In genomic region chr5:139560752-139561654, GRCh38 we compare ENCODE assay signal across 8 cellular contexts. TPM values are rescaled to one million over a fixed set of nuclear protein-coding genes. Genes with fewer than 3 reads are reported as not detected.
DNase-seq lines count a peak whose midpoint lies in the region; ATAC-seq and TF ChIP-seq lines count a peak whose summit lies in the region.

UBE2D2 (plus strand) TSS chr5:139561339; CDS start chr5:139561792, 453 bp downstream.

- peak within 1 kb of the TSS; percentile 98 for H3K4me3 Mint-ChIP-seq in neural progenitor cell

- peaks cover 19% of the 10 kb centered on the region for H3K36me3 Mint-ChIP-seq in neural progenitor cell

- peaks cover 31% of the 10 kb centered on the region for H3K4me1 Mint-ChIP-seq in neural progenitor cell

- H3K9me3 ChIP-seq in SJSA1 (replicated peaks): no peaks in the 10 kb centered on the region
- no peaks in the 10 kb centered on the region for H3K9me3 ChIP-seq in neural progenitor cell (ENCODE audit: low read depth)
- no peaks in the 10 kb centered on the region for H3K9me3 ChIP-seq in stomach smooth muscle (ENCODE audit: control insufficient read depth in 2 of 2, low read length in 2 of 2)

- no peak for TF ChIP-seq CTCF in foreskin keratinocyte (conservative IDR thresholded peaks at IDR 0.05)
- no peak for TF ChIP-seq CTCF in neural progenitor cell (IDR thresholded peaks at IDR 0.05)

- POLR2A ChIA-PET in HEK293T (lab: Yijun Ruan, JAX): interaction anchor here (0.6 to 3.3 kb wide), 28 partner anchors 9 to 268 kb away, joined by 3 to 28 read pairs (median 4); partner anchors contain the start of genes DNAJC18, PAIP2 and STING1

- H3F3A ChIP-seq in neural progenitor cell (ENCODE audit: low read depth): peaks cover 16% of the 10 kb centered on the region

- peaks cover 48% of the 10 kb centered on the region for H3K79me2 ChIP-seq in neural progenitor cell (ENCODE audit: low read depth)

- peaks cover 15% of the 10 kb centered on the region for H3K4me1 ChIP-seq in SJSA1 (replicated peaks)
- H3K4me1 ChIP-seq in foreskin keratinocyte: peaks cover 6% of the 10 kb centered on the region
- peaks cover 12% of the 10 kb centered on the region for H3K4me1 ChIP-seq in neural progenitor cell
- peaks cover 13% of the 10 kb centered on the region for H3K4me1 ChIP-seq in stomach smooth muscle (ENCODE audit: control insufficient read depth, insufficient read depth, low read length)

- H3K27me3 Mint-ChIP-seq in neural progenitor cell (ENCODE audit: insufficient read depth, low read depth): peaks cover 2% of the 10 kb centered on the region

- H3K4me3 ChIP-seq in SJSA1: peak within 1 kb of the TSS; percentile 79
- H3K4me3 ChIP-seq in neural progenitor cell: peak within 1 kb of the TSS; percentile 92
- H3K4me3 ChIP-seq in stomach smooth muscle (ENCODE audit: low read length in 2 of 2): peak within 1 kb of the TSS; percentile 87 to 94

- H3K36me3 ChIP-seq in SJSA1: peaks cover 41% of the 10 kb centered on the region
- H3K36me3 ChIP-seq in neural progenitor cell: peaks cover 4% of the 10 kb centered on the region
- no peaks in the 10 kb centered on the region for H3K36me3 ChIP-seq in stomach smooth muscle (ENCODE audit: control insufficient read depth in 2 of 2, insufficient read depth in 2 of 2, low read length in 2 of 2)

- CTCF ChIA-PET in HEK293T (lab: Yijun Ruan, JAX): interaction anchor here (0.6 to 0.9 kb wide), 3 partner anchors 13 to 78 kb away, joined by 3 read pairs; no protein-coding TSS in a partner anchor

- H3K9ac ChIP-seq in neural progenitor cell (peak within 1 kb of the TSS; percentile 90), stomach smooth muscle (ENCODE audit: low read length in 2 of 2) (peak within 1 kb of the TSS; percentile 95)

- H3K27ac ChIP-seq in SJSA1: peak within 1 kb of the TSS; percentile 70
- H3K27ac ChIP-seq in foreskin keratinocyte: peak within 1 kb of the TSS; percentile 82
- peak within 1 kb of the TSS; percentile 96 for H3K27ac ChIP-seq in neural progenitor cell
- peak within 1 kb of the TSS; percentile 83 for H3K27ac ChIP-seq in stomach smooth muscle (ENCODE audit: low read length)

- H3K27me3 ChIP-seq in SJSA1 (replicated peaks): no peaks in the 10 kb centered on the region
- no peaks in the 10 kb centered on the region for H3K27me3 ChIP-seq in foreskin keratinocyte
- H3K27me3 ChIP-seq in neural progenitor cell: no peaks in the 10 kb centered on the region
- no peaks in the 10 kb centered on the region for H3K27me3 ChIP-seq in stomach smooth muscle (ENCODE audit: control insufficient read depth in 1 of 2, insufficient read depth in 2 of 2, low read length in 2 of 2)

- peak; percentile 94 for ATAC-seq in foreskin keratinocyte

- H3K27ac Mint-ChIP-seq in neural progenitor cell: peak within 1 kb of the TSS; percentile 97

- DNase-seq in GM03348 (ENCODE audit: low spot score) (peak; percentile 99), HEK293T (ENCODE audit: extremely low spot score) (peak; percentile 95), MV-4-11 (lab: John Stamatoyannopoulos, UW) (peak; percentile 95), SJSA1 (ENCODE audit: low read depth in 1 of 2, low spot score in 2 of 2) (peak; percentile 98 to 99), foreskin keratinocyte (peak; percentile 92 to 94), neural progenitor cell (ENCODE audit: low spot score) (peak; percentile 99)
- DNase-seq in activated naive CD4-positive, alpha-beta T cell (lab: John Stamatoyannopoulos, UW): peak; percentile 94 to 97 (median 94)

- H4K20me1 ChIP-seq in neural progenitor cell (ENCODE audit: low read depth): peaks cover 43% of the 10 kb centered on the region

- no peaks in the 10 kb centered on the region for H3K9me3 Mint-ChIP-seq in neural progenitor cell

- peak within 1 kb of the TSS; percentile 93 for H2AFZ ChIP-seq in neural progenitor cell (replicated peaks)

- peak within 1 kb of the TSS; percentile 84 for H3K4me2 ChIP-seq in neural progenitor cell

TF ChIP-seq in HEK293T, 16 proteins besides CTCF, POLR2A, EP300 and RAD21:
- no peak for TF ChIP-seq ARNT (IDR thresholded peaks at IDR 0.05)
- no peak for TF ChIP-seq ELF4 (IDR thresholded peaks at IDR 0.05)
- peak; percentile 97 for TF ChIP-seq L3MBTL2 (conservative IDR thresholded peaks at IDR 0.05)

RNA-seq across cellular contexts. Expression of gene UBE2D2, which starts in this region (rescaled TPM):
- total RNA-seq in SJSA1 (2014; rRNA removed; shearing (Covaris generic)): 136 and 159 TPM in 2 replicates
- total RNA-seq in foreskin keratinocyte (149 TPM in 2 replicates), neural progenitor cell (ENCODE audit: low replicate concordance) (131 and 141 TPM in 2 replicates)
- 153 and 160 TPM in 2 replicates for polyA plus RNA-seq in foreskin keratinocyte

Comparison
In these comparisons a context has a peak if more than half of its experiments do, and no peak if none do; other contexts are left out.
1. Peak in every context shown above with its lines: DNase-seq, ATAC-seq, H3K4me3 ChIP-seq and H3K27ac ChIP-seq.